19 cellular contexts compared by ENCODE assay signal in genomic region chr12:133222211-133222610, GRCh38. TPM values are rescaled to one million over a fixed set of nuclear protein-coding genes. Genes with fewer than 3 reads are reported as not detected.
DNase-seq lines count a peak whose midpoint lies in the region; ATAC-seq and TF ChIP-seq lines count a peak whose summit lies in the region.
"Had no signal": no experiment of that assay in that cellular context is flagged by ENCODE, and none has a peak within 500 bp of the region (broad histone marks: within the 10 kb centered on the region; RNA-seq: fewer than 3 reads in every experiment).

No MANE protein-coding gene starts in this region.

- DNase-seq in D341Med (ENCODE audit: low spot score) (peak; percentile 8), GM10266 (ENCODE audit: extremely low spot score) (peak; percentile 2), chondrocyte (ENCODE audit: low spot score) (peak; percentile 77), osteocyte (ENCODE audit: extremely low spot score, unreplicated experiment) (peak; percentile 75), RPMI8226 (no peak)
- DNase-seq in NK-92 treated with Interleukin-12 subunit alpha and Interleukin-12 subunit beta, amount 100 ng/mL, for 24 hours (lab: John Stamatoyannopoulos, UW): no peak
- DNase-seq: 8988T; ACHN; AML-193; BE2C; CD4-positive, alpha-beta T cell; CD8-positive, alpha-beta memory T cell; DMS53; DND-41; GOT3; HCEC 1CT had no signal

- TF ChIP-seq CTCF in GM10266 (IDR thresholded peaks at IDR 0.05; ENCODE audit: control insufficient read depth, insufficient read depth, low read depth, missing control alignments) (no peak), chondrocyte (IDR thresholded peaks at IDR 0.05) (no peak), osteocyte (IDR thresholded peaks at IDR 0.05) (no peak)

- no peaks in the 10 kb centered on the region for H3K36me3 Mint-ChIP-seq in chondrocyte (ENCODE audit: low read depth)
- H3K36me3 Mint-ChIP-seq in osteocyte (ENCODE audit: unreplicated experiment): no peaks in the 10 kb centered on the region
- H3K36me3 Mint-ChIP-seq: CD14-positive monocyte had no signal

- ATAC-seq in GM18868 (IDR thresholded peaks at IDR 0.05; ENCODE audit: unreplicated experiment): no peak
- ATAC-seq: A549 had no signal

- H3K4me3 Mint-ChIP-seq in chondrocyte (ENCODE audit: unreplicated experiment) (no peak overlapping the region), osteocyte (ENCODE audit: unreplicated experiment) (no peak overlapping the region)
- H3K4me3 Mint-ChIP-seq: CD14-positive monocyte; CD4-positive, alpha-beta T cell; CD8-positive, alpha-beta memory T cell had no signal

- no peaks in the 10 kb centered on the region for H3K27me3 Mint-ChIP-seq in chondrocyte (ENCODE audit: low read depth)
- H3K27me3 Mint-ChIP-seq in osteocyte (ENCODE audit: unreplicated experiment): no peaks in the 10 kb centered on the region
- H3K27me3 Mint-ChIP-seq: CD4-positive, alpha-beta T cell had no signal

- peaks cover 52% of the 10 kb centered on the region for H3K9me3 Mint-ChIP-seq in chondrocyte (ENCODE audit: low read depth)
- peaks cover 41% of the 10 kb centered on the region for H3K9me3 Mint-ChIP-seq in osteocyte (ENCODE audit: unreplicated experiment)

- H3K4me1 Mint-ChIP-seq in chondrocyte (ENCODE audit: low read depth) (no peaks in the 10 kb centered on the region), osteocyte (ENCODE audit: unreplicated experiment) (no peaks in the 10 kb centered on the region)
- H3K4me1 Mint-ChIP-seq: CD14-positive monocyte; CD8-positive, alpha-beta memory T cell had no signal

- H3K27ac Mint-ChIP-seq in chondrocyte (ENCODE audit: unreplicated experiment) (no peak overlapping the region), osteocyte (ENCODE audit: unreplicated experiment) (no peak overlapping the region)
- H3K27ac Mint-ChIP-seq: CD14-positive monocyte; CD4-positive, alpha-beta T cell; CD8-positive, alpha-beta memory T cell had no signal

RNA-seq across cellular contexts. Expression of gene ANHX, which starts 13.5 kb away (rescaled TPM):
- total RNA-seq in chondrocyte (not detected in 3 replicates), osteocyte (not detected in 2 replicates)
- total RNA-seq: CD4-positive, alpha-beta T cell; CD8-positive, alpha-beta memory T cell had no signal

RNA-seq across cellular contexts. Expression of gene ZNF268, which starts 40.9 kb away (rescaled TPM):
- total RNA-seq in chondrocyte (13.5 to 22.2 TPM (median 17.5 TPM) in 3 replicates), osteocyte (19.1 and 25.0 TPM in 2 replicates)

Comparison
In these comparisons a context has a peak if more than half of its experiments do, and no peak if none do; other contexts are left out.
1. DNase-seq: peak in D341Med (single experiment), GM10266 (single experiment), chondrocyte (single experiment) and osteocyte (single experiment); none in RPMI8226 (single experiment) and NK-92 treated with Interleukin-12 subunit alpha and Interleukin-12 subunit beta, amount 100 ng/mL, for 24 hours (single experiment).